ENCODE assay signal across 8 cellular contexts in the genomic region with DNA sequence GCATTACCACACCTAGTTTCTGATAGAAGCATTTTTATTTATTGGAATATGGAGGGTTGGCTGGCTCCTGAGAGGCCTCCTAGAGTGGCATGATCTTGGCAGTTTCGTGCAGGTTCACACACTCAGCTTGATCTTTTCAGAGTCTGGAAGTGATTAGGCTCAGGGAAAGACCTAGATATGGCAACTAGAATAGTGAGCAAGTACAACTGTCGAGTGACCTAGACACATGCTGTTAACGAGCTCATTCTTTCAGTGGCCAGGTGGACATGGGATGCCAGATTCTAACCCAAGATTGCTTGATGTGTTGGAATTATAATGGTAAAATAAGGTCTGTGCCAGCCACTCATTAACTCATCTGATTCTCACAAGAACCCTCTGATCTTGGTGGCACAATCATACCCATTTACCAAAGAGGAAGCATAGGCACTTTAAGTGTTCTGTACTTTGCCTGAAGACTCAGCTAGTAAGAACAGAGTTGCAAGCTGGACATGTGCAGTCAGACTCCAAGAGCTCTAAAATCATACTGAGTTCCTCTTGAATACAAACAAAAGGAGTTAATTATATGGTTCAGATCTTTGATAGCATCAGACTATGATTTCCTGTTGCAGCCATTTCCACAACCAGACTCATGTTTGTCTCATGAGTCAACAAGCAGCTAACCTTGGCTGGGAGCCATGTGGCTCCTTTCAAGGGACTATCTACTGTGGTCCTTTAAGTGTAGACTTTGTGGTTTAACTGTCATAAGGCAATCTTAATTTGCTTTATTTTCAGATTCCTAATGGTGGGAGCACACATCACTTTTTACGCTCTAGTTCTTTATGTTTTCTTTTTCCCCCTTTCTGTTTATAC.
DNase-seq lines count a peak whose midpoint lies in the region; ATAC-seq and TF ChIP-seq lines count a peak whose summit lies in the region.

No MANE protein-coding gene starts in this region.

- no peaks in the 10 kb centered on the region for H3K79me2 ChIP-seq in parathyroid adenoma

- H3K27me3 ChIP-seq in parathyroid adenoma (ENCODE audit: control insufficient read depth, insufficient read depth, low read length), result no peaks in the 10 kb centered on the region

- no peaks in the 10 kb centered on the region for H3K9me3 Mint-ChIP-seq in activated CD4-positive, alpha-beta memory T cell treated with anti-CD3 and anti-CD28 coated beads for 36 hours
- no peaks in the 10 kb centered on the region for H3K9me3 Mint-ChIP-seq in endothelial cell (ENCODE audit: unreplicated experiment)

- ATAC-seq in esophagus mucosa, result peak; percentile 62

- H3K4me3 ChIP-seq in parathyroid adenoma (ENCODE audit: low read depth, low read length), result no peak overlapping the region

- H3K4me1 ChIP-seq in parathyroid adenoma, result peaks cover 10% of the 10 kb centered on the region

- H3K4me2 ChIP-seq in parathyroid adenoma (ENCODE audit: low read length), result peak overlapping the region; percentile 0

- peak overlapping the region; percentile 51 for H3K27ac Mint-ChIP-seq in activated CD4-positive, alpha-beta memory T cell treated with anti-CD3 and anti-CD28 coated beads for 36 hours
- no peak overlapping the region for H3K27ac Mint-ChIP-seq in endothelial cell (ENCODE audit: unreplicated experiment)

- DNase-seq in EH (ENCODE audit: low read depth) (peak; percentile 99), NCI-H2196 treated with DMSO at 0.1 percent for 48 hours (lab: John Stamatoyannopoulos, UW; ENCODE audit: unreplicated experiment) (peak; percentile 97), NCI-H187 (lab: John Stamatoyannopoulos, UW) (no peak), endothelial cell (ENCODE audit: low spot score) (no peak), NCI-H2171 (lab: John Stamatoyannopoulos, UW) (no peak)
- peak; percentile 69 for DNase-seq in activated CD4-positive, alpha-beta memory T cell treated with anti-CD3 and anti-CD28 coated beads for 36 hours

- H3K9me3 ChIP-seq in parathyroid adenoma (ENCODE audit: control insufficient read depth, low read length), result no peaks in the 10 kb centered on the region

- intact Hi-C loops in activated CD4-positive, alpha-beta memory T cell treated with anti-CD3 and anti-CD28 coated beads for 36 hours (cut with micrococcal nuclease), result no loop called here

- POLR2A ChIA-PET in activated CD4-positive, alpha-beta memory T cell treated with anti-CD3 and anti-CD28 coated beads for 36 hours (lab: Charles Lee), result no interaction called here

- H3K9ac ChIP-seq in parathyroid adenoma, result no peak overlapping the region

- H3K4me3 Mint-ChIP-seq in activated CD4-positive, alpha-beta memory T cell treated with anti-CD3 and anti-CD28 coated beads for 36 hours, result no peak overlapping the region
- no peak overlapping the region for H3K4me3 Mint-ChIP-seq in endothelial cell (ENCODE audit: unreplicated experiment)

- H3K27ac ChIP-seq in parathyroid adenoma, result no peak overlapping the region

- H3K27me3 Mint-ChIP-seq in activated CD4-positive, alpha-beta memory T cell treated with anti-CD3 and anti-CD28 coated beads for 36 hours, result no peaks in the 10 kb centered on the region
- peaks cover 2% of the 10 kb centered on the region for H3K27me3 Mint-ChIP-seq in endothelial cell (ENCODE audit: unreplicated experiment)

- CTCF ChIA-PET in activated CD4-positive, alpha-beta memory T cell treated with anti-CD3 and anti-CD28 coated beads for 36 hours (lab: Charles Lee), result no interaction called here

- no peaks in the 10 kb centered on the region for H3K36me3 ChIP-seq in parathyroid adenoma (ENCODE audit: control insufficient read depth, insufficient read depth, low read length)

- TF ChIP-seq CTCF in parathyroid adenoma (IDR thresholded peaks at IDR 0.05) (no peak), endothelial cell (IDR thresholded peaks at IDR 0.05; ENCODE audit: unreplicated experiment) (no peak)

- H3K36me3 Mint-ChIP-seq in activated CD4-positive, alpha-beta memory T cell treated with anti-CD3 and anti-CD28 coated beads for 36 hours, result peaks cover 4% of the 10 kb centered on the region
- peaks cover 6% of the 10 kb centered on the region for H3K36me3 Mint-ChIP-seq in endothelial cell (ENCODE audit: low read depth, unreplicated experiment)

- H3K4me1 Mint-ChIP-seq in activated CD4-positive, alpha-beta memory T cell treated with anti-CD3 and anti-CD28 coated beads for 36 hours (ENCODE audit: low read depth), result peaks cover 22% of the 10 kb centered on the region
- no peaks in the 10 kb centered on the region for H3K4me1 Mint-ChIP-seq in endothelial cell (ENCODE audit: unreplicated experiment)

- H2AFZ ChIP-seq in parathyroid adenoma, result no peak overlapping the region

Comparison
In these comparisons a context has a peak if more than half of its experiments do, and no peak if none do; other contexts are left out.
1. DNase-seq: peak in EH (single experiment), NCI-H2196 treated with DMSO at 0.1 percent for 48 hours (single experiment) and activated CD4-positive, alpha-beta memory T cell treated with anti-CD3 and anti-CD28 coated beads for 36 hours (single experiment); none in NCI-H187 (0 of 2), endothelial cell (single experiment) and NCI-H2171 (single experiment).